9 cellular contexts compared by ENCODE assay signal in the genomic region with DNA sequence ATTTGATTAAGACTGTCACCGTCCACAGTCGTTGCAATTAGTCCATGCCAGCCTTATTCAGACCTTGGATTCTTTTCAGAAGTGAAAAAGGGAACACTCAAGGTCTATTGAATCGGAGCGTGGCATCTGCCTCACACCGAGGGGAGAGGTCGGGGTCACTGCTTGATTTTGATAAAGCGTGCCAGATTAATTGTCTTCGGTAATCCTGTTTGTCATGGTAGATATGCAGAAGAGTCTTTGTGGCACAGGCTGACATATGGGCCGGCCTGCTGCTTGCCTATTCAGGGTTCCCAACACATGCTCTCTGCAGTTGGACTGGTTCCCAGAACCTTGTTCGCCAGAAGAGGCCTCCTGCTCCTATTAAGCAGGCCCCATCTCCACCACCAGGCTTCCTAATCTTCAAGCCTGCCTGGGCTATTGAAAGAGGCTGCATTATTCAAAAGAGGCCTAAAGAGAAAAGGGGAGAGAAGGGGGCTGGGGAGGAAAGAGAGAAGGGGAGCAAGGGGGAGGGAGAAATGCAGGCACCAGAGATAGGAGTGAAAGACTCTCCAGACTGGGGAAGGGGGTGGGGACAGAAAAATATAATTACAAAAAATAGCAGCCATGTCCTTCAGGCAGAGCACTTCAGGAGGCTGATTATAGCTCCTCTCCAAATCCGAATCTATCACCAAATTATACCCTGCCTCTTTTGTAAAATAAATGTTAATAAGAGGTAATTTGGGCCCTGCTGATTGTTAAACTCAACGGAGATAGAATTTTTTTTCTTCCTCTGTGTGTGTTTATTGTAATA.
DNase-seq lines count a peak whose midpoint lies in the region; ATAC-seq and TF ChIP-seq lines count a peak whose summit lies in the region.
"Had no signal": no experiment of that assay in that cellular context is flagged by ENCODE, and none has a peak within 500 bp of the region (broad histone marks: within the 10 kb centered on the region; RNA-seq: fewer than 3 reads in every experiment).

No MANE protein-coding gene starts in this region.

- H3K36me3 ChIP-seq in CD8-positive, alpha-beta T cell (ENCODE audit: insufficient read depth, low read length), result no peaks in the 10 kb centered on the region

- H3K4me3 ChIP-seq in CD8-positive, alpha-beta T cell (ENCODE audit: low read depth, low read length), result no peak overlapping the region

- H3K27ac ChIP-seq in CD8-positive, alpha-beta T cell (ENCODE audit: low read depth, low read length), result no peak overlapping the region

- H3K27ac Mint-ChIP-seq in activated CD8-positive, alpha-beta memory T cell treated with anti-CD3 and anti-CD28 coated beads, Interleukin-2, amount 10 ng/mL, durations not matched to agents 7 days and 5 days, result no peak overlapping the region
- H3K27ac Mint-ChIP-seq in CD8-positive, alpha-beta T cell, result no peak overlapping the region
- H3K27ac Mint-ChIP-seq: CD14-positive monocyte had no signal

- DNase-seq in AG08395 (ENCODE audit: low spot score) (peak; percentile 76), NCI-H1694 treated with DMSO at 0.1 percent for 48 hours (lab: John Stamatoyannopoulos, UW) (peak; percentile 97), astrocyte of the hippocampus (ENCODE audit: low read depth, low spot score) (peak; percentile 92), iris pigment epithelial cell (ENCODE audit: low read depth) (peak; percentile 90), CD1c-positive myeloid dendritic cell (ENCODE audit: extremely low spot score) (no peak)
- DNase-seq in activated CD8-positive, alpha-beta memory T cell treated with anti-CD3 and anti-CD28 coated beads, Interleukin-2, amount 10 ng/mL, durations not matched to agents 7 days and 5 days, result no peak
- DNase-seq in CD8-positive, alpha-beta T cell, result no peak

- no peak for TF ChIP-seq CTCF in CD8-positive, alpha-beta T cell (IDR thresholded peaks at IDR 0.05)

- POLR2A ChIA-PET in CD8-positive, alpha-beta T cell (lab: Charles Lee), result interaction anchor here (0.7 kb wide), 1 partner anchor 1844 kb away, joined by 3 read pairs; no protein-coding TSS in a partner anchor

- no peaks in the 10 kb centered on the region for H3K9me3 ChIP-seq in CD8-positive, alpha-beta T cell (ENCODE audit: low read length)

- H3K27me3 Mint-ChIP-seq in activated CD8-positive, alpha-beta memory T cell treated with anti-CD3 and anti-CD28 coated beads, Interleukin-2, amount 10 ng/mL, durations not matched to agents 7 days and 5 days, result no peaks in the 10 kb centered on the region
- no peaks in the 10 kb centered on the region for H3K27me3 Mint-ChIP-seq in CD8-positive, alpha-beta T cell (ENCODE audit: low read depth)

- H3K4me1 Mint-ChIP-seq in activated CD8-positive, alpha-beta memory T cell treated with anti-CD3 and anti-CD28 coated beads, Interleukin-2, amount 10 ng/mL, durations not matched to agents 7 days and 5 days, result no peaks in the 10 kb centered on the region
- no peaks in the 10 kb centered on the region for H3K4me1 Mint-ChIP-seq in CD8-positive, alpha-beta T cell (ENCODE audit: low read depth)
- H3K4me1 Mint-ChIP-seq: CD14-positive monocyte had no signal

- no peaks in the 10 kb centered on the region for H3K27me3 ChIP-seq in CD8-positive, alpha-beta T cell (ENCODE audit: insufficient read depth, low read length)

- no peak overlapping the region for H3K4me3 Mint-ChIP-seq in activated CD8-positive, alpha-beta memory T cell treated with anti-CD3 and anti-CD28 coated beads, Interleukin-2, amount 10 ng/mL, durations not matched to agents 7 days and 5 days
- H3K4me3 Mint-ChIP-seq in CD8-positive, alpha-beta T cell, result no peak overlapping the region
- H3K4me3 Mint-ChIP-seq: CD14-positive monocyte had no signal

- H3K9me3 Mint-ChIP-seq in activated CD8-positive, alpha-beta memory T cell treated with anti-CD3 and anti-CD28 coated beads, Interleukin-2, amount 10 ng/mL, durations not matched to agents 7 days and 5 days (ENCODE audit: low read depth), result no peaks in the 10 kb centered on the region
- H3K9me3 Mint-ChIP-seq in CD8-positive, alpha-beta T cell, result no peaks in the 10 kb centered on the region

- intact Hi-C loops in CD8-positive, alpha-beta T cell (cut with DNase I, micrococcal nuclease), result no loop called here

- no peaks in the 10 kb centered on the region for H3K36me3 Mint-ChIP-seq in activated CD8-positive, alpha-beta memory T cell treated with anti-CD3 and anti-CD28 coated beads, Interleukin-2, amount 10 ng/mL, durations not matched to agents 7 days and 5 days
- H3K36me3 Mint-ChIP-seq in CD8-positive, alpha-beta T cell, result no peaks in the 10 kb centered on the region
- H3K36me3 Mint-ChIP-seq: CD14-positive monocyte had no signal

- CTCF ChIA-PET in activated CD8-positive, alpha-beta memory T cell treated with anti-CD3 and anti-CD28 coated beads, Interleukin-2, amount 10 ng/mL, durations not matched to agents 7 days and 5 days (lab: Charles Lee), result no interaction called here
- CTCF ChIA-PET in CD8-positive, alpha-beta T cell (lab: Charles Lee), result no interaction called here

- ATAC-seq in activated CD8-positive, alpha-beta memory T cell treated with anti-CD3 and anti-CD28 coated beads, Interleukin-2, amount 10 ng/mL, durations not matched to agents 7 days and 5 days, result no peak
- ATAC-seq in GM21825 (IDR thresholded peaks at IDR 0.05; ENCODE audit: unreplicated experiment), result no peak
- ATAC-seq in CD8-positive, alpha-beta T cell, result no peak

- H3K4me1 ChIP-seq in CD8-positive, alpha-beta T cell (ENCODE audit: insufficient read depth, low read length), result no peaks in the 10 kb centered on the region

Comparison
In these comparisons a context has a peak if more than half of its experiments do, and no peak if none do; other contexts are left out.
1. DNase-seq: peak in AG08395 (single experiment), NCI-H1694 treated with DMSO at 0.1 percent for 48 hours (single experiment), astrocyte of the hippocampus (single experiment) and iris pigment epithelial cell (single experiment); none in activated CD8-positive, alpha-beta memory T cell treated with anti-CD3 and anti-CD28 coated beads, Interleukin-2, amount 10 ng/mL, durations not matched to agents 7 days and 5 days (single experiment), CD8-positive, alpha-beta T cell (0 of 7) and CD1c-positive myeloid dendritic cell (single experiment).